9 cellular contexts compared by ENCODE assay signal in genomic region chr5:67182406-67182805, GRCh38. TPM values are rescaled to one million over a fixed set of nuclear protein-coding genes. Genes with fewer than 3 reads are reported as not detected.
DNase-seq lines count a peak whose midpoint lies in the region; ATAC-seq and TF ChIP-seq lines count a peak whose summit lies in the region.
"Had no signal": no experiment of that assay in that cellular context is flagged by ENCODE, and none has a peak within 500 bp of the region (broad histone marks: within the 10 kb centered on the region; RNA-seq: fewer than 3 reads in every experiment).

No MANE protein-coding gene starts in this region.

- peak overlapping the region; percentile 44 for H3K4me3 Mint-ChIP-seq in T-helper 1 cell treated with Interleukin-12 subunit alpha and Interleukin-12 subunit beta and Interleukin-4 antibody, amounts not matched to agents 30 μg/mL and 1 μg/mL, for 36 hours
- peak overlapping the region; percentile 20 for H3K4me3 Mint-ChIP-seq in type B pancreatic cell

- 37 to 46% methylated on average over 6 of the region's 6 CpGs for WGBS in lung, 2 donors

- peaks cover 25% of the 10 kb centered on the region for H3K36me3 Mint-ChIP-seq in T-helper 1 cell treated with Interleukin-12 subunit alpha and Interleukin-12 subunit beta and Interleukin-4 antibody, amounts not matched to agents 30 μg/mL and 1 μg/mL, for 36 hours (ENCODE audit: low read depth)
- H3K36me3 Mint-ChIP-seq in type B pancreatic cell = no peaks in the 10 kb centered on the region

- no peaks in the 10 kb centered on the region for H3K27me3 Mint-ChIP-seq in T-helper 1 cell treated with Interleukin-12 subunit alpha and Interleukin-12 subunit beta and Interleukin-4 antibody, amounts not matched to agents 30 μg/mL and 1 μg/mL, for 36 hours (ENCODE audit: low read depth)
- H3K27me3 Mint-ChIP-seq in type B pancreatic cell = no peaks in the 10 kb centered on the region

- H3K9me3 Mint-ChIP-seq in T-helper 1 cell treated with Interleukin-12 subunit alpha and Interleukin-12 subunit beta and Interleukin-4 antibody, amounts not matched to agents 30 μg/mL and 1 μg/mL, for 36 hours = peaks cover 16% of the 10 kb centered on the region
- no peaks in the 10 kb centered on the region for H3K9me3 Mint-ChIP-seq in type B pancreatic cell

- DNase-seq in T-helper 1 cell (no peak), choroid plexus epithelial cell (ENCODE audit: low read depth) (peak; percentile 94), lung (ENCODE audit: low spot score) (peak; percentile 50), type B pancreatic cell (ENCODE audit: extremely low spot score, unreplicated experiment) (no peak), cerebellar cortex (ENCODE audit: low spot score) (no peak), NOMO-1 (lab: John Stamatoyannopoulos, UW; ENCODE audit: unreplicated experiment in 2 of 2) (no peak), NCI-H524 (lab: John Stamatoyannopoulos, UW) (no peak)

- H3K4me1 ChIP-seq in lung (ENCODE audit: control insufficient read depth in 2 of 2, insufficient read depth in 2 of 2, low read length in 2 of 2) = peaks cover 0 to 2% of the 10 kb centered on the region in 2 donors
- H3K4me1 ChIP-seq: A549 had no signal

- peaks cover 58% of the 10 kb centered on the region for H3K4me1 Mint-ChIP-seq in T-helper 1 cell treated with Interleukin-12 subunit alpha and Interleukin-12 subunit beta and Interleukin-4 antibody, amounts not matched to agents 30 μg/mL and 1 μg/mL, for 36 hours (ENCODE audit: low read depth)
- H3K4me1 Mint-ChIP-seq in type B pancreatic cell (ENCODE audit: unreplicated experiment) = peaks cover 33% of the 10 kb centered on the region

- no peaks in the 10 kb centered on the region for H3K36me3 ChIP-seq in lung (ENCODE audit: control insufficient read depth in 2 of 2, insufficient read depth in 2 of 2, low read length in 2 of 2)

- H3K27me3 ChIP-seq in lung (ENCODE audit: control insufficient read depth, insufficient read depth) = no peaks in the 10 kb centered on the region

- H3K9me3 ChIP-seq in lung (ENCODE audit: control insufficient read depth in 2 of 2, insufficient read depth in 1 of 2, low read length in 1 of 2) = peaks cover 0 to under 1% of the 10 kb centered on the region in 2 donors
- H3K9me3 ChIP-seq: A549 had no signal

- peak overlapping the region in 1 of 2 donors; percentile 7 for H3K27ac ChIP-seq in lung (ENCODE audit: low read depth in 1 of 2, low read length in 1 of 2)
- H3K27ac ChIP-seq: A549 had no signal

- TF ChIP-seq CTCF in choroid plexus epithelial cell (conservative IDR thresholded peaks at IDR 0.05; ENCODE audit: low read depth, low read length) = no peak
- no peak for TF ChIP-seq CTCF in lung (IDR thresholded peaks at IDR 0.05; ENCODE audit: control extremely low read depth, extremely low read depth)
- TF ChIP-seq CTCF in type B pancreatic cell (conservative IDR thresholded peaks at IDR 0.05) = no peak

- peak; percentile 58 for ATAC-seq in lung (ENCODE audit: insufficient read depth, low FRiP score)
- ATAC-seq: A549 had no signal

- H3K4me3 ChIP-seq in choroid plexus epithelial cell (ENCODE audit: low read depth, low read length) (no peak overlapping the region), lung (no peak overlapping the region)
- H3K4me3 ChIP-seq: A549 had no signal

- peak overlapping the region; percentile 89 for H3K27ac Mint-ChIP-seq in T-helper 1 cell treated with Interleukin-12 subunit alpha and Interleukin-12 subunit beta and Interleukin-4 antibody, amounts not matched to agents 30 μg/mL and 1 μg/mL, for 36 hours
- peak overlapping the region; percentile 50 for H3K27ac Mint-ChIP-seq in type B pancreatic cell

RNA-seq across cellular contexts. Expression of gene CD180, which starts 14.2 kb away (rescaled TPM):
- total RNA-seq in lung (1 to 10 TPM; 2.2 to 2.6 TPM), type B pancreatic cell (ENCODE audit: low replicate concordance) (not detected in 2 replicates)
- 1 to 10 TPM in 1 of 2 donors, under 1 TPM in 1; 0.59 to 2.1 TPM for polyA plus RNA-seq in lung
- polyA plus RNA-seq: A549 had no signal

Comparison
In these comparisons a context has a peak if more than half of its experiments do, and no peak if none do; other contexts are left out.
1. DNase-seq: peak in choroid plexus epithelial cell (single experiment) and lung (single experiment); none in T-helper 1 cell (0 of 5), type B pancreatic cell (single experiment), cerebellar cortex (single experiment), NOMO-1 (0 of 2) and NCI-H524 (0 of 2).